In genomic region chr18:48607049-48607984, GRCh38 we compare ENCODE assay signal across 12 cellular contexts.
DNase-seq lines count a peak whose midpoint lies in the region; ATAC-seq and TF ChIP-seq lines count a peak whose summit lies in the region.
"Had no signal": no experiment of that assay in that cellular context is flagged by ENCODE, and none has a peak within 500 bp of the region (broad histone marks: within the 10 kb centered on the region; RNA-seq: fewer than 3 reads in every experiment).

No MANE protein-coding gene starts in this region.

- CTCF ChIA-PET in activated CD8-positive, alpha-beta memory T cell treated with anti-CD3 and anti-CD28 coated beads, Interleukin-2, amount 10 ng/mL, durations not matched to agents 7 days and 5 days (lab: Charles Lee) = interaction anchor here (0.6 kb wide), 1 partner anchor 116 kb away, joined by 3 read pairs; no protein-coding TSS in a partner anchor

- H2AFZ ChIP-seq in osteoblast (ENCODE audit: low read length) = no peak overlapping the region

- H3K27me3 Mint-ChIP-seq in activated CD8-positive, alpha-beta memory T cell treated with anti-CD3 and anti-CD28 coated beads, Interleukin-2, amount 10 ng/mL, durations not matched to agents 7 days and 5 days = no peaks in the 10 kb centered on the region
- H3K27me3 Mint-ChIP-seq: activated CD4-positive, alpha-beta T cell treated with anti-CD3 and anti-CD28 coated beads for 36 hours; activated naive CD8-positive, alpha-beta T cell had no signal

- peak overlapping the region; percentile 3 for H3K27ac ChIP-seq in osteoblast (ENCODE audit: low read depth, low read length)
- H3K27ac ChIP-seq: neutrophil had no signal

- no peak overlapping the region for H3K4me3 ChIP-seq in fibroblast of pulmonary artery (replicated peaks; ENCODE audit: low read depth, low read length)
- no peak overlapping the region for H3K4me3 ChIP-seq in osteoblast (ENCODE audit: insufficient read depth, low read length)

- no peaks in the 10 kb centered on the region for H3K9me3 Mint-ChIP-seq in activated CD8-positive, alpha-beta memory T cell treated with anti-CD3 and anti-CD28 coated beads, Interleukin-2, amount 10 ng/mL, durations not matched to agents 7 days and 5 days (ENCODE audit: low read depth)

- H4K20me1 ChIP-seq in osteoblast (ENCODE audit: insufficient read depth, low read length) = peaks cover 90% of the 10 kb centered on the region

- TF ChIP-seq CTCF in fibroblast of pulmonary artery (IDR thresholded peaks at IDR 0.05; ENCODE audit: low read length, missing control alignments) = no peak
- TF ChIP-seq CTCF in osteoblast (IDR thresholded peaks at IDR 0.05; ENCODE audit: extremely low read depth, low read depth, low read length) = no peak

- no peaks in the 10 kb centered on the region for H3K27me3 ChIP-seq in osteoblast (ENCODE audit: insufficient read depth, low read length)
- H3K27me3 ChIP-seq: neutrophil had no signal

- H3K4me1 ChIP-seq in osteoblast (ENCODE audit: insufficient read depth, low read length) = peaks cover 29% of the 10 kb centered on the region

- no peaks in the 10 kb centered on the region for H3K9me3 ChIP-seq in osteoblast (ENCODE audit: low read depth, low read length)
- H3K9me3 ChIP-seq: neutrophil had no signal

- H3K27ac Mint-ChIP-seq in activated CD8-positive, alpha-beta memory T cell treated with anti-CD3 and anti-CD28 coated beads, Interleukin-2, amount 10 ng/mL, durations not matched to agents 7 days and 5 days = no peak overlapping the region
- H3K27ac Mint-ChIP-seq: activated CD4-positive, alpha-beta T cell treated with anti-CD3 and anti-CD28 coated beads for 36 hours; activated naive CD8-positive, alpha-beta T cell had no signal

- H3K4me3 Mint-ChIP-seq in activated CD8-positive, alpha-beta memory T cell treated with anti-CD3 and anti-CD28 coated beads, Interleukin-2, amount 10 ng/mL, durations not matched to agents 7 days and 5 days = no peak overlapping the region
- H3K4me3 Mint-ChIP-seq: activated CD4-positive, alpha-beta T cell treated with anti-CD3 and anti-CD28 coated beads for 36 hours; activated naive CD8-positive, alpha-beta T cell had no signal

- H3K36me3 ChIP-seq in osteoblast (ENCODE audit: insufficient read depth, low read length) = no peaks in the 10 kb centered on the region
- H3K36me3 ChIP-seq: neutrophil had no signal

- DNase-seq in DMS79 treated with DMSO at 0.1 percent for 48 hours (lab: John Stamatoyannopoulos, UW) (peak; percentile 49), OCI-M1 (lab: John Stamatoyannopoulos, UW) (peak; percentile 34), fibroblast of pulmonary artery (ENCODE audit: low read depth) (peak; percentile 88), osteoblast (ENCODE audit: insufficient read length, low spot score, missing footprints) (peak; percentile 94), NCI-H187 treated with DMSO at 0.1 percent for 48 hours (lab: John Stamatoyannopoulos, UW) (no peak)
- no peak for DNase-seq in activated CD8-positive, alpha-beta memory T cell treated with anti-CD3 and anti-CD28 coated beads, Interleukin-2, amount 10 ng/mL, durations not matched to agents 7 days and 5 days
- DNase-seq: activated CD4-positive, alpha-beta T cell treated with anti-CD3 and anti-CD28 coated beads for 36 hours; DMS153 had no signal

- H3K4me1 Mint-ChIP-seq in activated CD8-positive, alpha-beta memory T cell treated with anti-CD3 and anti-CD28 coated beads, Interleukin-2, amount 10 ng/mL, durations not matched to agents 7 days and 5 days = no peaks in the 10 kb centered on the region
- H3K4me1 Mint-ChIP-seq: activated CD4-positive, alpha-beta T cell treated with anti-CD3 and anti-CD28 coated beads for 36 hours had no signal

- H3K4me2 ChIP-seq in osteoblast (ENCODE audit: insufficient read depth, low read length) = peak overlapping the region; percentile 38

- H3K79me2 ChIP-seq in osteoblast (ENCODE audit: insufficient read depth, low read length) = peaks cover 77% of the 10 kb centered on the region

- H3K36me3 Mint-ChIP-seq in activated CD8-positive, alpha-beta memory T cell treated with anti-CD3 and anti-CD28 coated beads, Interleukin-2, amount 10 ng/mL, durations not matched to agents 7 days and 5 days = no peaks in the 10 kb centered on the region
- H3K36me3 Mint-ChIP-seq: activated naive CD8-positive, alpha-beta T cell had no signal

- no peak for ATAC-seq in activated CD8-positive, alpha-beta memory T cell treated with anti-CD3 and anti-CD28 coated beads, Interleukin-2, amount 10 ng/mL, durations not matched to agents 7 days and 5 days
- no peak for ATAC-seq in HG02623 (IDR thresholded peaks at IDR 0.05; ENCODE audit: unreplicated experiment)
- ATAC-seq in GM18861 (IDR thresholded peaks at IDR 0.05; ENCODE audit: unreplicated experiment) = no peak
- ATAC-seq: activated CD4-positive, alpha-beta T cell treated with anti-CD3 and anti-CD28 coated beads for 36 hours had no signal

Comparison
In these comparisons a context has a peak if more than half of its experiments do, and no peak if none do; other contexts are left out.
1. DNase-seq: peak in DMS79 treated with DMSO at 0.1 percent for 48 hours (single experiment), OCI-M1 (single experiment), fibroblast of pulmonary artery (single experiment) and osteoblast (single experiment); none in activated CD8-positive, alpha-beta memory T cell treated with anti-CD3 and anti-CD28 coated beads, Interleukin-2, amount 10 ng/mL, durations not matched to agents 7 days and 5 days (single experiment) and NCI-H187 treated with DMSO at 0.1 percent for 48 hours (single experiment).